ENCODE assay signal across 9 cellular contexts in genomic region chr1:107058245-107059032, GRCh38. TPM values are rescaled to one million over a fixed set of nuclear protein-coding genes. Genes with fewer than 3 reads are reported as not detected.
DNase-seq lines count a peak whose midpoint lies in the region; ATAC-seq and TF ChIP-seq lines count a peak whose summit lies in the region.
"Had no signal": no experiment of that assay in that cellular context is flagged by ENCODE, and none has a peak within 500 bp of the region (broad histone marks: within the 10 kb centered on the region; RNA-seq: fewer than 3 reads in every experiment).

No MANE protein-coding gene starts in this region.

- peak overlapping the region; percentile 99 for H3K4me2 ChIP-seq in PC-3 (ENCODE audit: low read length)

- H3K9me3 ChIP-seq in PC-3 (ENCODE audit: low read length), result no peaks in the 10 kb centered on the region
- H3K9me3 ChIP-seq in ascending aorta, result no peaks in the 10 kb centered on the region
- H3K9me3 ChIP-seq: colonic mucosa had no signal

- POLR2A ChIA-PET in PC-3 (lab: Charles Lee; ENCODE audit: unreplicated experiment), result no interaction called here

- H4K20me1 ChIP-seq in PC-3 (ENCODE audit: low read length), result no peaks in the 10 kb centered on the region

- no peak overlapping the region for H3K27ac ChIP-seq in PC-3 (ENCODE audit: low read length)
- H3K27ac ChIP-seq in ascending aorta, result no peak overlapping the region

- H3K27me3 ChIP-seq in PC-3 (ENCODE audit: low read length) (no peaks in the 10 kb centered on the region), ascending aorta (no peaks in the 10 kb centered on the region)
- H3K27me3 ChIP-seq: colonic mucosa had no signal

- H3K4me1 ChIP-seq in PC-3 (ENCODE audit: insufficient read depth, low read length) (peaks cover 20% of the 10 kb centered on the region), ascending aorta (peaks cover 3 to 13% of the 10 kb centered on the region in 2 donors)

- H3F3A ChIP-seq in PC-3 (ENCODE audit: low read length, unreplicated experiment), result no peaks in the 10 kb centered on the region

- ATAC-seq in PC-3 (no peak), GM18511 (IDR thresholded peaks at IDR 0.05; ENCODE audit: unreplicated experiment) (no peak)

- CTCF ChIA-PET in PC-3 (lab: Charles Lee), result no interaction called here

- H3K36me3 ChIP-seq in PC-3 (ENCODE audit: low read depth, low read length), result peaks cover 10% of the 10 kb centered on the region
- peaks cover 0 to 5% of the 10 kb centered on the region in 2 donors for H3K36me3 ChIP-seq in ascending aorta
- H3K36me3 ChIP-seq: colonic mucosa had no signal

- TF ChIP-seq CTCF in PC-3 (conservative IDR thresholded peaks at IDR 0.05; ENCODE audit: low read depth, low read length), result no peak
- no peak for TF ChIP-seq CTCF in epithelial cell of proximal tubule (conservative IDR thresholded peaks at IDR 0.05; ENCODE audit: low read depth, low read length)
- TF ChIP-seq CTCF in retinal pigment epithelial cell (conservative IDR thresholded peaks at IDR 0.05; ENCODE audit: low read depth, low read length), result no peak
- TF ChIP-seq CTCF in ascending aorta (IDR thresholded peaks at IDR 0.05), result no peak

- DNase-seq in SIG-M5 treated with dmso at 0.1 percent for 504 hours (lab: John Stamatoyannopoulos, UW; ENCODE audit: unreplicated experiment) (peak; percentile 63), SIG-M5 (lab: John Stamatoyannopoulos, UW) (no peak), PC-3 (no peak), epithelial cell of proximal tubule (ENCODE audit: low read depth) (no peak), retinal pigment epithelial cell (ENCODE audit: low read depth) (no peak), ascending aorta (ENCODE audit: low spot score in 2 of 2) (no peak), putamen (ENCODE audit: low spot score) (no peak)

- no peaks in the 10 kb centered on the region for H3K9me2 ChIP-seq in PC-3 (replicated peaks; ENCODE audit: low read length)

- H3K4me3 ChIP-seq in PC-3 (ENCODE audit: low read length), result peak overlapping the region; percentile 97
- H3K4me3 ChIP-seq in epithelial cell of proximal tubule (ENCODE audit: low read depth, low read length), result peak overlapping the region; percentile 86
- H3K4me3 ChIP-seq in retinal pigment epithelial cell (ENCODE audit: low read length), result peak overlapping the region; percentile 93
- peak overlapping the region in 1 of 2 donors; percentile 73 for H3K4me3 ChIP-seq in ascending aorta

- no TSS peak for BruUV-seq in PC-3 (replicated peaks; lab: Mats Ljungman, UMichigan)

- peak overlapping the region; percentile 93 for H2AFZ ChIP-seq in PC-3 (ENCODE audit: low read length)

- H3K9ac ChIP-seq in PC-3 (ENCODE audit: low read length), result peak overlapping the region; percentile 92

- intact Hi-C loops in PC-3 (cut with micrococcal nuclease) (no loop called here), ascending aorta (cut with DNase I) (no loop called here)

- peaks cover 37% of the 10 kb centered on the region for H3K79me2 ChIP-seq in PC-3 (ENCODE audit: low read length)

RNA-seq across cellular contexts. Expression of gene PRMT6, which starts 2.0 kb away (rescaled TPM):
- total RNA-seq in PC-3 (2014; rRNA removed) (20.5 and 20.7 TPM in 2 replicates), epithelial cell of proximal tubule (25.0 and 34.9 TPM in 2 replicates), ascending aorta (8.1 TPM)
